ENCODE assay signal across 1 cellular context in genomic region chr14:45253070-45253753, GRCh38.
TF ChIP-seq lines count a peak whose summit lies in the region.

Gene MIS18BP1 (minus strand): TSS chr14:45253202. CDS start chr14:45247286, 5,916 bp downstream.

TF ChIP-seq in K562, 482 proteins besides CTCF, POLR2A, EP300 and RAD21 (continued from another document and continues in another):
- TF ChIP-seq ARID4B (CRISPR knock-in tag; IDR thresholded peaks at IDR 0.05): peak; percentile 44; the same call in 1 of the 2 replicates
- no peak for TF ChIP-seq HMG20A (CRISPR knock-in tag; conservative IDR thresholded peaks at IDR 0.05)
- no peak for TF ChIP-seq ZNF395 (CRISPR knock-in tag; IDR thresholded peaks at IDR 0.05)
- peak; percentile 95 for TF ChIP-seq CC2D1A (IDR thresholded peaks at IDR 0.05)
- TF ChIP-seq KDM5B (IDR thresholded peaks at IDR 0.05; ENCODE audit: insufficient replicate concordance, low read depth, low read length): peak; percentile 43
- peak; percentile 43; the same call in 1 of the 2 replicates for TF ChIP-seq ETV1 (tag; conservative IDR thresholded peaks at IDR 0.05; ENCODE audit: low read depth)
- TF ChIP-seq MTA3 (IDR thresholded peaks at IDR 0.05; ENCODE audit: borderline replicate concordance): peak; percentile 56; the same call in 1 of the 2 replicates
- no peak for TF ChIP-seq PCBP2 (IDR thresholded peaks at IDR 0.05; ENCODE audit: low read depth, low read length, poor library complexity, severe bottlenecking)
- TF ChIP-seq ATF3 (IDR thresholded peaks at IDR 0.05): peak; percentile 66
- TF ChIP-seq ATF3 (CRISPR knock-in tag; conservative IDR thresholded peaks at IDR 0.05): no peak
- peak; percentile 66 for TF ChIP-seq CCNT2 (IDR thresholded peaks at IDR 0.05; ENCODE audit: borderline replicate concordance, extremely low read depth, insufficient read length, low read depth, low read length)
- no peak for TF ChIP-seq RREB1 (CRISPR knock-in tag; IDR thresholded peaks at IDR 0.05)
- TF ChIP-seq NFIC (IDR thresholded peaks at IDR 0.05): peak; percentile 31; the same call in 1 of the 2 replicates
- no peak for TF ChIP-seq ZBTB34 (CRISPR knock-in tag; IDR thresholded peaks at IDR 0.05)
- TF ChIP-seq ETS1 (conservative IDR thresholded peaks at IDR 0.05; ENCODE audit: control insufficient read depth, low read depth, low read length): 0 out of 2 replicates have a peak, but pooled peaks have one; percentile 41
- TF ChIP-seq CEBPB (tag; IDR thresholded peaks at IDR 0.05): peak; percentile 70; the same call in 1 of the 2 replicates
- TF ChIP-seq MEIS2 (IDR thresholded peaks at IDR 0.05; ENCODE audit: partially characterized antibody): peak; percentile 41
- peak; percentile 48; the same call in 1 of the 2 replicates for TF ChIP-seq HCFC1 (IDR thresholded peaks at IDR 0.05; ENCODE audit: low read depth, low read length)
- no peak for TF ChIP-seq ATF1 (CRISPR knock-in tag; IDR thresholded peaks at IDR 0.05)
- peak; percentile 74 for TF ChIP-seq ATF1 (tag; IDR thresholded peaks at IDR 0.05)
- TF ChIP-seq SRSF1 (IDR thresholded peaks at IDR 0.05; ENCODE audit: low read depth, low read length): peak; percentile 70; the same call in 1 of the 2 replicates
- no peak for TF ChIP-seq SMARCA4 (IDR thresholded peaks at IDR 0.05)
- peak; percentile 45; the same call in 1 of the 2 replicates for TF ChIP-seq PKNOX1 (IDR thresholded peaks at IDR 0.05)
- peak; percentile 58 for TF ChIP-seq SOX6 (IDR thresholded peaks at IDR 0.05)
- peak; percentile 55; the same call in 1 of the 2 replicates for TF ChIP-seq FOXP1 (CRISPR knock-in tag; IDR thresholded peaks at IDR 0.05)
- TF ChIP-seq SIN3A (IDR thresholded peaks at IDR 0.05; ENCODE audit: borderline replicate concordance in 2 of 2, control insufficient read depth in 1 of 2, low read depth in 2 of 2, low read length in 2 of 2): peak; percentile 48 to 66; a peak in 1 of 4 replicates
- TF ChIP-seq GATA2 (CRISPR knock-in tag; IDR thresholded peaks at IDR 0.05): no peak
- peak in 1 of 2 experiments; percentile 84; a peak in 2 of 4 replicates for TF ChIP-seq HDAC1 (IDR thresholded peaks at IDR 0.05)
- no peak for TF ChIP-seq CREB5 (CRISPR knock-in tag; IDR thresholded peaks at IDR 0.05)
- TF ChIP-seq ELF1 (tag; IDR thresholded peaks at IDR 0.05): peak; percentile 87
- TF ChIP-seq TCF7L2 (IDR thresholded peaks at IDR 0.05; ENCODE audit: low read depth, low read length): peak; percentile 41; the same call in 1 of the 2 replicates
- TF ChIP-seq CBX1 (IDR thresholded peaks at IDR 0.05; ENCODE audit: low read depth): peak; percentile 90
- TF ChIP-seq SMAD2 (IDR thresholded peaks at IDR 0.05; ENCODE audit: low read depth, low read length): no peak
- no peak for TF ChIP-seq ZNF76 (CRISPR knock-in tag; IDR thresholded peaks at IDR 0.05; ENCODE audit: borderline replicate concordance)
- TF ChIP-seq SP1 (CRISPR knock-in tag; IDR thresholded peaks at IDR 0.05): peak; percentile 60
- 0 out of 2 replicates have a peak, but pooled peaks have one; percentile 15 for TF ChIP-seq JUN (IDR thresholded peaks at IDR 0.05; ENCODE audit: borderline replicate concordance, low read depth, low read length)
- no peak for TF ChIP-seq JUN (CRISPR knock-in tag; IDR thresholded peaks at IDR 0.05; ENCODE audit: borderline replicate concordance)
- TF ChIP-seq MAX (CRISPR knock-in tag; IDR thresholded peaks at IDR 0.05): peak; percentile 53
- no peak for TF ChIP-seq SIX5 (IDR thresholded peaks at IDR 0.05; ENCODE audit: borderline replicate concordance in 1 of 2, insufficient read depth in 1 of 2, low read depth in 1 of 2, low read length in 2 of 2)
- no peak for TF ChIP-seq XRCC3 (IDR thresholded peaks at IDR 0.05)
- TF ChIP-seq CREB1 (IDR thresholded peaks at IDR 0.05): peak; percentile 48; the same call in 1 of the 2 replicates
- peak; percentile 66 for TF ChIP-seq CREB1 (CRISPR knock-in tag; IDR thresholded peaks at IDR 0.05)
- no peak for TF ChIP-seq SP2 (IDR thresholded peaks at IDR 0.05; ENCODE audit: extremely low read depth, low read depth, low read length, poor library complexity, severe bottlenecking)
- no peak for TF ChIP-seq HES1 (IDR thresholded peaks at IDR 0.05; ENCODE audit: low read depth)
- peak; percentile 86 for TF ChIP-seq L3MBTL2 (IDR thresholded peaks at IDR 0.05)
